ENCODE assay signal across 17 cellular contexts in genomic region chr10:47256753-47257336, GRCh38. TPM values are rescaled to one million over a fixed set of nuclear protein-coding genes. Genes with fewer than 3 reads are reported as not detected.
A peak's percentile ranks its signal among the peaks of the same experiment; 100 is the strongest.
DNase-seq lines count a peak whose midpoint lies in the region; ATAC-seq and TF ChIP-seq lines count a peak whose summit lies in the region.
"Had no signal": no experiment of that assay in that cellular context is flagged by ENCODE, and none has a peak within 500 bp of the region (broad histone marks: within the 10 kb centered on the region; RNA-seq: fewer than 3 reads in every experiment).

No MANE protein-coding gene starts in this region.

- H3K27me3 Mint-ChIP-seq in activated T-helper 2 cell treated with anti-CD3 and anti-CD28 coated beads, Interferon-gamma antibody, Interleukin-2, Interleukin-4, amounts not matched to agents 10 μg/mL and 5 μg/mL and 100 μg/mL, durations not matched to agents 14 hours and 24 hours and 36 hours (ENCODE audit: low read depth): no peaks in the 10 kb centered on the region
- no peaks in the 10 kb centered on the region for H3K27me3 Mint-ChIP-seq in naive B cell
- H3K27me3 Mint-ChIP-seq: natural killer cell treated with Interleukin-12 subunit alpha and Interleukin-12 subunit beta and Interleukin-15 and Interleukin-18, amount 100 ng/mL, for 72 hours had no signal

- H3K27ac Mint-ChIP-seq in activated T-helper 2 cell treated with anti-CD3 and anti-CD28 coated beads, Interferon-gamma antibody, Interleukin-2, Interleukin-4, amounts not matched to agents 10 μg/mL and 5 μg/mL and 100 μg/mL, durations not matched to agents 14 hours and 24 hours and 36 hours: peak overlapping the region; percentile 76
- peak overlapping the region; percentile 27 to 94 (median 82) for H3K27ac Mint-ChIP-seq in naive B cell

- no peak for ATAC-seq in naive B cell (ENCODE audit: low read depth in 2 of 2)
- no peak for ATAC-seq in HG03175 (IDR thresholded peaks at IDR 0.05; ENCODE audit: unreplicated experiment)
- ATAC-seq in HG03354 (IDR thresholded peaks at IDR 0.05; ENCODE audit: poor library complexity, severe bottlenecking, unreplicated experiment): no peak
- ATAC-seq in HG02938 (IDR thresholded peaks at IDR 0.05; ENCODE audit: unreplicated experiment): no peak
- ATAC-seq: left colon, right cardiac atrium had no signal

- CTCF ChIA-PET in HEK293 (lab: Yijun Ruan, JAX): no interaction called here

- no peak overlapping the region for H3K4me3 Mint-ChIP-seq in activated T-helper 2 cell treated with anti-CD3 and anti-CD28 coated beads, Interferon-gamma antibody, Interleukin-2, Interleukin-4, amounts not matched to agents 10 μg/mL and 5 μg/mL and 100 μg/mL, durations not matched to agents 14 hours and 24 hours and 36 hours (ENCODE audit: low read depth)
- H3K4me3 Mint-ChIP-seq in naive B cell: peak overlapping the region in 5 of 8 donors; percentile 50 to 80 (median 73)

- H3K9me3 Mint-ChIP-seq in activated T-helper 2 cell treated with anti-CD3 and anti-CD28 coated beads, Interferon-gamma antibody, Interleukin-2, Interleukin-4, amounts not matched to agents 10 μg/mL and 5 μg/mL and 100 μg/mL, durations not matched to agents 14 hours and 24 hours and 36 hours: peaks cover 6% of the 10 kb centered on the region
- peaks cover 0 to 2% (median 0%) of the 10 kb centered on the region in 7 donors for H3K9me3 Mint-ChIP-seq in naive B cell
- H3K9me3 Mint-ChIP-seq: natural killer cell treated with Interleukin-12 subunit alpha and Interleukin-12 subunit beta and Interleukin-15 and Interleukin-18, amount 100 ng/mL, for 72 hours had no signal

- no peak for TF ChIP-seq CTCF in HEK293 (tag by site-specific recombination; IDR thresholded peaks at IDR 0.05)

- no peaks in the 10 kb centered on the region for H3K36me3 ChIP-seq in HEK293 (ENCODE audit: control insufficient read depth in 2 of 2, insufficient read depth in 1 of 2, low read length in 2 of 2)
- H3K36me3 ChIP-seq: adrenal gland, esophagus muscularis mucosa had no signal

- H3K4me1 Mint-ChIP-seq in activated T-helper 2 cell treated with anti-CD3 and anti-CD28 coated beads, Interferon-gamma antibody, Interleukin-2, Interleukin-4, amounts not matched to agents 10 μg/mL and 5 μg/mL and 100 μg/mL, durations not matched to agents 14 hours and 24 hours and 36 hours (ENCODE audit: low read depth): peaks cover 52% of the 10 kb centered on the region
- peaks cover 43 to 71% (median 61%) of the 10 kb centered on the region in 3 donors for H3K4me1 Mint-ChIP-seq in naive B cell

- H3K36me3 Mint-ChIP-seq in activated T-helper 2 cell treated with anti-CD3 and anti-CD28 coated beads, Interferon-gamma antibody, Interleukin-2, Interleukin-4, amounts not matched to agents 10 μg/mL and 5 μg/mL and 100 μg/mL, durations not matched to agents 14 hours and 24 hours and 36 hours (ENCODE audit: low read depth): peaks cover 9% of the 10 kb centered on the region
- H3K36me3 Mint-ChIP-seq in naive B cell: no peaks in the 10 kb centered on the region
- H3K36me3 Mint-ChIP-seq: natural killer cell treated with Interleukin-12 subunit alpha and Interleukin-12 subunit beta and Interleukin-15 and Interleukin-18, amount 100 ng/mL, for 72 hours had no signal

- H3K4me1 ChIP-seq in HEK293 (ENCODE audit: control insufficient read depth, insufficient read depth, low read length): no peaks in the 10 kb centered on the region
- H3K4me1 ChIP-seq: adrenal gland had no signal

- H3K9me3 ChIP-seq in HEK293 (ENCODE audit: control insufficient read depth, insufficient read depth, low read depth, low read length): no peaks in the 10 kb centered on the region
- H3K9me3 ChIP-seq: adrenal gland, esophagus muscularis mucosa had no signal

- POLR2A ChIA-PET in HEK293 (lab: Yijun Ruan, JAX): no interaction called here

- intact Hi-C loops in activated T-helper 2 cell treated with anti-CD3 and anti-CD28 coated beads, Interferon-gamma antibody, Interleukin-2, Interleukin-4, amounts not matched to agents 10 μg/mL and 5 μg/mL and 100 μg/mL, durations not matched to agents 14 hours and 24 hours and 36 hours (cut with micrococcal nuclease): loop anchor here (1.0 to 5.0 kb wide), 2 partner anchors 8 to 50 kb away; no protein-coding TSS in a partner anchor

- DNase-seq in DMS 273 (lab: John Stamatoyannopoulos, UW; ENCODE audit: unreplicated experiment): peak; percentile 1
- no peak for DNase-seq in DMS 273 treated with DMSO at 0.1 percent for 48 hours (lab: John Stamatoyannopoulos, UW)
- DNase-seq in activated T-helper 2 cell treated with anti-CD3 and anti-CD28 coated beads, Interferon-gamma antibody, Interleukin-2, Interleukin-4, amounts not matched to agents 10 μg/mL and 5 μg/mL and 100 μg/mL, durations not matched to agents 14 hours and 24 hours and 36 hours (ENCODE audit: low spot score): no peak
- no peak for DNase-seq in naive B cell
- DNase-seq: Calu3, left colon, NCI-H1092 treated with DMSO at 0.1 percent for 48 hours, right cardiac atrium had no signal

- H3K4me3 ChIP-seq in HEK293 (ENCODE audit: low read depth, low read length): no peak overlapping the region
- H3K4me3 ChIP-seq: adrenal gland, esophagus muscularis mucosa had no signal

- H3K27ac ChIP-seq in HEK293 (ENCODE audit: extremely low read depth, low read depth, low read length): no peak overlapping the region
- H3K27ac ChIP-seq: 22Rv1, adrenal gland, esophagus muscularis mucosa had no signal

TF ChIP-seq in HEK293, 187 proteins besides CTCF, POLR2A, EP300 and RAD21:
- TF ChIP-seq SALL2 (tag by site-specific recombination; IDR thresholded peaks at IDR 0.05; ENCODE audit: borderline replicate concordance): no peak
- TF ChIP-seq ZNF335 (tag by site-specific recombination; conservative IDR thresholded peaks at IDR 0.05): 0 out of 2 replicates have a peak, but pooled peaks have one; percentile 33

RNA-seq across cellular contexts. Expression of gene GDF10, which starts 43.2 kb away (rescaled TPM):
- 0.11 and 0.25 TPM in 2 replicates for total RNA-seq in activated T-helper 2 cell treated with anti-CD3 and anti-CD28 coated beads, Interferon-gamma antibody, Interleukin-2, Interleukin-4, amounts not matched to agents 10 μg/mL and 5 μg/mL and 100 μg/mL, durations not matched to agents 14 hours and 24 hours and 36 hours
- not detected for polyA plus RNA-seq in naive B cell (ENCODE audit: low read depth in 6 of 6)
- total RNA-seq: Calu3; natural killer cell treated with Interleukin-12 subunit alpha and Interleukin-12 subunit beta and Interleukin-15 and Interleukin-18, amount 100 ng/mL, for 72 hours; OCI-LY7 had no signal
